14 cellular contexts compared by ENCODE assay signal in genomic region chr5:167934561-167934971, GRCh38.
DNase-seq lines count a peak whose midpoint lies in the region; ATAC-seq and TF ChIP-seq lines count a peak whose summit lies in the region.
"Had no signal": no experiment of that assay in that cellular context is flagged by ENCODE, and none has a peak within 500 bp of the region (broad histone marks: within the 10 kb centered on the region; RNA-seq: fewer than 3 reads in every experiment).

No MANE protein-coding gene starts in this region.

- no peak overlapping the region for H3K4me2 ChIP-seq in SK-N-SH
- no peak overlapping the region for H3K4me2 ChIP-seq in OCI-LY7 (ENCODE audit: low read length)

- H4K20me1 ChIP-seq in SK-N-SH (ENCODE audit: insufficient read depth) (no peaks in the 10 kb centered on the region), OCI-LY7 (ENCODE audit: insufficient read depth, low read length) (no peaks in the 10 kb centered on the region)

- H3K9me2 ChIP-seq in SK-N-SH (no peaks in the 10 kb centered on the region), OCI-LY7 (ENCODE audit: insufficient read depth, low read length) (no peaks in the 10 kb centered on the region)

- H3K4me1 ChIP-seq in SK-N-SH (ENCODE audit: control insufficient read depth in 1 of 2, insufficient read depth in 2 of 2, low read depth in 1 of 2, low read length in 1 of 2) (peaks cover 0 to 5% of the 10 kb centered on the region in 2 experiments; a peak in 1 of 4 replicates), OCI-LY7 (ENCODE audit: insufficient read depth, low read length, poor library complexity, severe bottlenecking) (no peaks in the 10 kb centered on the region)
- H3K4me1 ChIP-seq: right lobe of liver had no signal

- BruUV-seq in OCI-LY7 (replicated peaks; lab: Mats Ljungman, UMichigan): no TSS peak

- ATAC-seq in SK-N-SH treated with all-trans-retinoic acid at 6 μM for 48 hours: peak; percentile 67
- no peak for ATAC-seq in GM18511 (IDR thresholded peaks at IDR 0.05; ENCODE audit: unreplicated experiment)
- ATAC-seq in HG02938 (IDR thresholded peaks at IDR 0.05; ENCODE audit: unreplicated experiment): no peak
- ATAC-seq: right lobe of liver, T-helper 17 cell had no signal

- TF ChIP-seq EP300 in SK-N-SH (IDR thresholded peaks at IDR 0.05; ENCODE audit: borderline replicate concordance in 1 of 2, low read depth in 1 of 2, low read length in 1 of 2): no peak

- H3K79me2 ChIP-seq in SK-N-SH (ENCODE audit: insufficient read depth) (no peaks in the 10 kb centered on the region), OCI-LY7 (ENCODE audit: insufficient read depth, low read depth, low read length) (no peaks in the 10 kb centered on the region)

- H3F3A ChIP-seq in SK-N-SH (replicated peaks; ENCODE audit: insufficient read depth): no peaks in the 10 kb centered on the region

- no peak for DNase-seq in SK-N-SH
- DNase-seq in fibroblast of peridontal ligament (ENCODE audit: extremely low read depth): peak; percentile 36
- DNase-seq in mucosa of gallbladder (ENCODE audit: low spot score): peak; percentile 43
- DNase-seq in NCI-H345 (lab: John Stamatoyannopoulos, UW): no peak
- DNase-seq in OCI-LY7 (ENCODE audit: low spot score): no peak
- DNase-seq: activated CD4-positive, alpha-beta T cell treated with anti-CD3 and anti-CD28 coated beads, Interleukin-2, amount 10 ng/mL, durations not matched to agents 24 days and 14 days; MM.1S; right lobe of liver; T-helper 17 cell; trophoblast cell had no signal

- CTCF ChIA-PET in SK-N-SH (lab: Yijun Ruan, JAX): interaction anchor here (0.9 kb wide), 1 partner anchor 9 kb away, joined by 3 read pairs; no protein-coding TSS in a partner anchor
- CTCF ChIA-PET in OCI-LY7 (lab: Charles Lee; ENCODE audit: unreplicated experiment): no interaction called here

- no peaks in the 10 kb centered on the region for H3K27me3 ChIP-seq in SK-N-SH (ENCODE audit: insufficient read depth)
- H3K27me3 ChIP-seq: ascending aorta, right lobe of liver had no signal

- H3K27ac ChIP-seq in SK-N-SH (ENCODE audit: low read depth in 2 of 2, low read length in 1 of 2) (no peak overlapping the region), OCI-LY7 (ENCODE audit: low read depth, low read length, poor library complexity, severe bottlenecking) (no peak overlapping the region)
- H3K27ac ChIP-seq: right lobe of liver had no signal

- H3K9ac ChIP-seq in SK-N-SH: no peak overlapping the region

- POLR2A ChIA-PET in SK-N-SH (lab: Yijun Ruan, JAX) (no interaction called here), OCI-LY7 (lab: Charles Lee) (interaction anchor here (1.1 kb wide), 1 partner anchor 15 kb away, joined by 3 read pairs; no protein-coding TSS in a partner anchor)

- no peak for TF ChIP-seq RAD21 in SK-N-SH (IDR thresholded peaks at IDR 0.05; ENCODE audit: low read length)

- intact Hi-C loops in OCI-LY7 (cut with micrococcal nuclease; ENCODE audit: unreplicated experiment): no loop called here

- WGBS in SK-N-SH (ENCODE audit: low lambda C conversion rate): 57% methylated on average over 14 of the region's 15 CpGs

- no peak overlapping the region for H3K4me3 ChIP-seq in SK-N-SH (ENCODE audit: low read depth in 2 of 2, low read length in 1 of 2)
- no peak overlapping the region for H3K4me3 ChIP-seq in OCI-LY7 (ENCODE audit: low read depth, low read length, poor library complexity, severe bottlenecking)
- H3K4me3 ChIP-seq: right lobe of liver had no signal

- H3K9me3 ChIP-seq in SK-N-SH: no peaks in the 10 kb centered on the region
- H3K9me3 ChIP-seq in OCI-LY7 (ENCODE audit: low read length): no peaks in the 10 kb centered on the region
- H3K9me3 ChIP-seq: ascending aorta, right lobe of liver had no signal

- no peaks in the 10 kb centered on the region for H3K36me3 ChIP-seq in SK-N-SH (replicated peaks in 1 of 2; ENCODE audit: control insufficient read depth in 1 of 2, insufficient read depth in 2 of 2, low read length in 1 of 2)
- H3K36me3 ChIP-seq in OCI-LY7 (ENCODE audit: insufficient read depth, low read length): no peaks in the 10 kb centered on the region
- H3K36me3 ChIP-seq: ascending aorta, right lobe of liver had no signal

- TF ChIP-seq CTCF in SK-N-SH (IDR thresholded peaks at IDR 0.05) (no peak), OCI-LY7 (conservative IDR thresholded peaks at IDR 0.05; ENCODE audit: low read length) (no peak)

- H2AFZ ChIP-seq in SK-N-SH (ENCODE audit: low read depth) (no peak overlapping the region), OCI-LY7 (ENCODE audit: low read length) (no peak overlapping the region)

TF ChIP-seq in SK-N-SH treated with all-trans-retinoic acid at 6 μM for 48 hours, 23 proteins besides CTCF, POLR2A, EP300 and RAD21:
- TF ChIP-seq ZFP3 (CRISPR knock-in tag; IDR thresholded peaks at IDR 0.05) (no peak), CSDC2 (CRISPR knock-in tag; IDR thresholded peaks at IDR 0.05) (no peak), OSR1 (CRISPR knock-in tag; IDR thresholded peaks at IDR 0.05) (no peak), ZNF8 (CRISPR knock-in tag; IDR thresholded peaks at IDR 0.05) (no peak), CSRNP3 (CRISPR knock-in tag; IDR thresholded peaks at IDR 0.05) (no peak), ISL1 (CRISPR knock-in tag; IDR thresholded peaks at IDR 0.05) (no peak), ZNF565 (CRISPR knock-in tag; conservative IDR thresholded peaks at IDR 0.05; ENCODE audit: low read depth) (no peak), PPARA (CRISPR knock-in tag; IDR thresholded peaks at IDR 0.05; ENCODE audit: borderline replicate concordance) (no peak), ARNTL (CRISPR knock-in tag; IDR thresholded peaks at IDR 0.05; ENCODE audit: borderline replicate concordance, low read depth) (no peak), CREB5 (CRISPR knock-in tag; IDR thresholded peaks at IDR 0.05; ENCODE audit: low read depth) (no peak), GLIS3 (CRISPR knock-in tag; IDR thresholded peaks at IDR 0.05) (no peak)
TF ChIP-seq in SK-N-SH treated with all-trans-retinoic acid at 6 μM for 48 hours: peak in this region for 0.

TF ChIP-seq in SK-N-SH, 30 proteins besides CTCF, POLR2A, EP300 and RAD21 (continues in another document):
- TF ChIP-seq REST (IDR thresholded peaks at IDR 0.05; ENCODE audit: low read depth, low read length) (no peak), PBX3 (IDR thresholded peaks at IDR 0.05) (no peak), USF2 (IDR thresholded peaks at IDR 0.05; ENCODE audit: borderline replicate concordance, low read depth, low read length) (no peak), USF1 (IDR thresholded peaks at IDR 0.05; ENCODE audit: borderline replicate concordance, low read depth) (no peak), GATA2 (CRISPR knock-in tag; IDR thresholded peaks at IDR 0.05) (no peak), NRF1 (IDR thresholded peaks at IDR 0.05; ENCODE audit: low read depth, low read length) (no peak), NFIC (IDR thresholded peaks at IDR 0.05; ENCODE audit: borderline replicate concordance) (no peak), ELF1 (IDR thresholded peaks at IDR 0.05) (no peak), TAF1 (IDR thresholded peaks at IDR 0.05; ENCODE audit: borderline replicate concordance, low read depth, low read length) (no peak)

Comparison
In these comparisons a context has a peak if more than half of its experiments do, and no peak if none do; other contexts are left out.
1. DNase-seq: peak in fibroblast of peridontal ligament (single experiment) and mucosa of gallbladder (single experiment); none in SK-N-SH (single experiment), NCI-H345 (single experiment) and OCI-LY7 (single experiment).